ENCODE assay signal across 24 cellular contexts in the genomic region with DNA sequence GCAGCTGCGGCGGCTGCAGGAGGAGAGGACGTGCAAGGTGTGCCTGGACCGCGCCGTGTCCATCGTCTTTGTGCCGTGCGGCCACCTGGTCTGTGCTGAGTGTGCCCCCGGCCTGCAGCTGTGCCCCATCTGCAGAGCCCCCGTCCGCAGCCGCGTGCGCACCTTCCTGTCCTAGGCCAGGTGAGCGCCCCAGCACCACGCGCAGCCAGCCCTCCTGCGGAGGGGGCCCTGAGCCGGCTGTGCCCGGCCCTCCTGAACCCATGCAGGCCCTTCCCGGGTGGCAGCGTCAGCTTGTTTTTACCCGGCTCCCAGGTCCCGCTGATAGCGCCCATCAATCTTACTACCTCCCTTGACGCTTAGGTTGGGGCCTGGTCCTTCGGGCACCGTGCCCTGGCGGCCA. TPM values are rescaled to one million over a fixed set of nuclear protein-coding genes. Genes with fewer than 3 reads are reported as not detected.
A peak's percentile ranks its signal among the peaks of the same experiment; 100 is the strongest.
DNase-seq lines count a peak whose midpoint lies in the region; FAIRE-seq and TF ChIP-seq lines count a peak whose summit lies in the region.
"Had no signal": no experiment of that assay in that cellular context is flagged by ENCODE, and none has a peak within 500 bp of the region (broad histone marks: within the 10 kb centered on the region; RNA-seq: fewer than 3 reads in every experiment).

No MANE protein-coding gene starts in this region.

- H3K4me1 ChIP-seq in BLaER1, result peaks cover 98% of the 10 kb centered on the region
- no peaks in the 10 kb centered on the region for H3K4me1 ChIP-seq in breast epithelium

- no peak for TF ChIP-seq CTCF in brain (conservative IDR thresholded peaks at IDR 0.05)
- TF ChIP-seq CTCF in neural crest cell (conservative IDR thresholded peaks at IDR 0.05), result no peak
- TF ChIP-seq CTCF in breast epithelium (IDR thresholded peaks at IDR 0.05), result no peak

- peaks cover 26% of the 10 kb centered on the region; the same call in 1 of the 2 replicates for H4K20me1 ChIP-seq in BLaER1

- H3K4me1 Mint-ChIP-seq in brain, result peaks cover 26% of the 10 kb centered on the region
- peaks cover 24% of the 10 kb centered on the region for H3K4me1 Mint-ChIP-seq in neural crest cell

- H3K27ac Mint-ChIP-seq in brain (peak overlapping the region in 3 of 5 experiments; percentile 52 to 72 (median 66)), neural crest cell (ENCODE audit: unreplicated experiment) (peak overlapping the region; percentile 75)
- H3K27ac Mint-ChIP-seq: CD4-positive, CD25-positive, alpha-beta regulatory T cell; CD8-positive, alpha-beta T cell; H9 had no signal

- H3K9me3 ChIP-seq in BLaER1, result no peaks in the 10 kb centered on the region
- no peaks in the 10 kb centered on the region for H3K9me3 ChIP-seq in breast epithelium
- H3K9me3 ChIP-seq: BE2C, Caco-2 had no signal

- no peak overlapping the region for H3K4me3 ChIP-seq in BLaER1
- no peak overlapping the region for H3K4me3 ChIP-seq in breast epithelium
- H3K4me3 ChIP-seq: GM23248 had no signal

- no peak overlapping the region for H3K4me3 Mint-ChIP-seq in brain
- H3K4me3 Mint-ChIP-seq in neural crest cell, result no peak overlapping the region
- H3K4me3 Mint-ChIP-seq: CD4-positive, CD25-positive, alpha-beta regulatory T cell; CD8-positive, alpha-beta T cell; H9 had no signal

- peak; percentile 53 for FAIRE-seq in urothelium cell line (lab: Jason Lieb, UNC)
- FAIRE-seq: A204.1, G401.6, GM12892, GM19239 had no signal

- H3K4me2 ChIP-seq in BLaER1, result peak overlapping the region; percentile 96

- no peak for TF ChIP-seq POLR2A in breast epithelium (IDR thresholded peaks at IDR 0.05)

- H3K9me3 Mint-ChIP-seq in brain, result no peaks in the 10 kb centered on the region
- H3K9me3 Mint-ChIP-seq in neural crest cell, result no peaks in the 10 kb centered on the region
- H3K9me3 Mint-ChIP-seq: CD4-positive, CD25-positive, alpha-beta regulatory T cell; CD8-positive, alpha-beta T cell; H9 had no signal

- H3K36me3 Mint-ChIP-seq in brain (no peaks in the 10 kb centered on the region), neural crest cell (ENCODE audit: low read depth) (no peaks in the 10 kb centered on the region)
- H3K36me3 Mint-ChIP-seq: CD4-positive, CD25-positive, alpha-beta regulatory T cell; CD8-positive, alpha-beta T cell had no signal

- no peak overlapping the region for H3K9ac ChIP-seq in BLaER1
- H3K9ac ChIP-seq: GM23248 had no signal

- H3K27me3 Mint-ChIP-seq in brain (no peaks in the 10 kb centered on the region), neural crest cell (ENCODE audit: low read depth) (peaks cover 2% of the 10 kb centered on the region)
- H3K27me3 Mint-ChIP-seq: CD4-positive, CD25-positive, alpha-beta regulatory T cell had no signal

- intact Hi-C loops in breast epithelium (cut with DNase I; ENCODE audit: low total_unique reads), result no loop called here

- H3K27ac ChIP-seq in BLaER1, result peak overlapping the region; percentile 63; the same call in 1 of the 2 replicates
- no peak overlapping the region for H3K27ac ChIP-seq in breast epithelium
- H3K27ac ChIP-seq: 22Rv1, C4-2B, GM23248 had no signal

- no peaks in the 10 kb centered on the region for H3K27me3 ChIP-seq in BLaER1
- H3K27me3 ChIP-seq in breast epithelium, result peaks cover 0 to 52% of the 10 kb centered on the region in 2 donors
- H3K27me3 ChIP-seq: BE2C had no signal

- H3K36me3 ChIP-seq in BLaER1, result peaks cover 12% of the 10 kb centered on the region
- no peaks in the 10 kb centered on the region for H3K36me3 ChIP-seq in breast epithelium
- H3K36me3 ChIP-seq: BE2C had no signal

- DNase-seq in neural crest cell (ENCODE audit: low read depth, low spot score) (no peak), urothelium cell line (ENCODE audit: low spot score) (no peak), breast epithelium (ENCODE audit: low spot score in 2 of 2) (no peak), occipital lobe (lab: John Stamatoyannopoulos, UW) (no peak)
- no peak for DNase-seq in stimulated activated CD4-positive, alpha-beta T cell treated with anti-CD3 and anti-CD28 coated beads, Interleukin-1b, Interleukin-23, amount 100 ng/mL, for 48 hours
- DNase-seq: AML-193; BE2C; Caco-2; CD4-positive, CD25-positive, alpha-beta regulatory T cell; CD8-positive, alpha-beta T cell; DMS153; DND-41; GM23248; H9 had no signal

RNA-seq across cellular contexts. Expression of a gene that starts 3.7 kb away (rescaled TPM):
- not detected for polyA plus RNA-seq in brain (ENCODE audit: insufficient read depth, low read depth, low replicate concordance)
- 6.1 and 6.9 TPM in 2 replicates for total RNA-seq in neural crest cell
- total RNA-seq in breast epithelium, result 1 to 10 TPM in 1 of 3 donors, under 1 TPM in 1, not detected in 1; 0.32 to 1.2 TPM
- total RNA-seq in occipital lobe, result not detected
- total RNA-seq: CD4-positive, CD25-positive, alpha-beta regulatory T cell; GM23248; H9 had no signal
- polyA plus RNA-seq: AG04450; CD4-positive, CD25-positive, alpha-beta regulatory T cell; GM23248 had no signal

RNA-seq across cellular contexts. Expression of a gene that starts 14.8 kb away (rescaled TPM):
- polyA plus RNA-seq in brain (ENCODE audit: insufficient read depth, low read depth, low replicate concordance), result 17.7 TPM
- total RNA-seq in neural crest cell (42.4 and 44.0 TPM in 2 replicates), breast epithelium (not detected), occipital lobe (14.2 TPM)
- total RNA-seq: CD4-positive, CD25-positive, alpha-beta regulatory T cell; CD8-positive, alpha-beta T cell; GM23248; H4 had no signal
- polyA plus RNA-seq: AG04450; CD4-positive, CD25-positive, alpha-beta regulatory T cell; GM23248 had no signal

RNA-seq across cellular contexts. Expression of a gene that starts 23.5 kb away (rescaled TPM):
- 41.3 TPM for polyA plus RNA-seq in brain (ENCODE audit: insufficient read depth, low read depth, low replicate concordance)
- 59.0 and 59.4 TPM in 2 replicates for total RNA-seq in neural crest cell
- total RNA-seq in breast epithelium, result 10 to 100 TPM; 23.0 to 32.8 (median 28.2) TPM
- total RNA-seq in occipital lobe, result 20.1 TPM

RNA-seq across cellular contexts. Expression of a gene that starts 33.2 kb away (rescaled TPM):
- 42.2 TPM for polyA plus RNA-seq in brain (ENCODE audit: insufficient read depth, low read depth, low replicate concordance)
- 128 and 132 TPM in 2 replicates for total RNA-seq in neural crest cell
- total RNA-seq in breast epithelium, result 10 to 100 TPM; 24.3 to 44.6 (median 38.2) TPM
- total RNA-seq in occipital lobe, result 28.1 TPM

RNA-seq across cellular contexts. Expression of a gene that starts 53.6 kb away (rescaled TPM):
- 4.3 TPM for polyA plus RNA-seq in brain (ENCODE audit: insufficient read depth, low read depth, low replicate concordance)
- total RNA-seq in neural crest cell, result 8.9 and 10.2 TPM in 2 replicates
- not detected for total RNA-seq in breast epithelium
- 3.0 TPM for total RNA-seq in occipital lobe
- total RNA-seq: GM23248 had no signal
- polyA plus RNA-seq: AG04450; CD4-positive, CD25-positive, alpha-beta regulatory T cell; GM23248 had no signal

Comparison
In these comparisons a context has a peak if more than half of its experiments do, and no peak if none do; other contexts are left out.
1. RNA of a gene that starts 14.8 kb away (total RNA-seq): 42.4 to 44.0 TPM in neural crest cell and 14.2 TPM in occipital lobe (single experiment); not detected in breast epithelium; every median in the first group is over 10 times any median in the second.